In genomic region chr11:14463623-14464022, GRCh38 we compare ENCODE assay signal across 16 cellular contexts. TPM values are rescaled to one million over a fixed set of nuclear protein-coding genes. Genes with fewer than 3 reads are reported as not detected.
DNase-seq lines count a peak whose midpoint lies in the region; ATAC-seq, FAIRE-seq and TF ChIP-seq lines count a peak whose summit lies in the region.
"Had no signal": no experiment of that assay in that cellular context is flagged by ENCODE, and none has a peak within 500 bp of the region (broad histone marks: within the 10 kb centered on the region; RNA-seq: fewer than 3 reads in every experiment).

No MANE protein-coding gene starts in this region.

- SMC1A ChIA-PET in GM12878 (lab: Charles Lee; ENCODE audit: uncharacterized antibody, unreplicated experiment): interaction anchor here (1.2 kb wide), 1 partner anchor 8 kb away, joined by 3 read pairs; no protein-coding TSS in a partner anchor

- TF ChIP-seq POLR2A in GM12878 (IDR thresholded peaks at IDR 0.05; ENCODE audit: low read depth, low read length): no peak

- POLR2A ChIA-PET in GM12878 (lab: Charles Lee): no interaction called here

- no peak for TF ChIP-seq RAD21 in GM12878 (IDR thresholded peaks at IDR 0.05; ENCODE audit: insufficient read depth, low read depth, low read length)

- peak; percentile 57 for ATAC-seq in activated CD8-positive, alpha-beta memory T cell treated with anti-CD3 and anti-CD28 coated beads, Interleukin-2, amount 10 ng/mL, durations not matched to agents 7 days and 5 days
- ATAC-seq in GM12878 (no peak), left colon (peak; percentile 77)
- ATAC-seq: GM23338 had no signal

- H3K36me3 ChIP-seq in GM12878 (ENCODE audit: control insufficient read depth in 2 of 2, insufficient read depth in 2 of 2, low read length in 1 of 2) (peaks cover 7 to 39% of the 10 kb centered on the region in 2 experiments), small intestine (ENCODE audit: control insufficient read depth in 2 of 2, insufficient read depth in 2 of 2, low read length in 2 of 2) (peaks cover 9 to 31% of the 10 kb centered on the region in 2 donors)

- TF ChIP-seq EP300 in GM12878 (IDR thresholded peaks at IDR 0.05; ENCODE audit: borderline replicate concordance in 1 of 2, control insufficient read depth in 1 of 2, low read depth in 2 of 2, low read length in 2 of 2): no peak

- no peaks in the 10 kb centered on the region for H4K20me1 ChIP-seq in GM12878 (ENCODE audit: control insufficient read depth, insufficient read depth)

- no peaks in the 10 kb centered on the region for H3K9me3 ChIP-seq in GM12878 (replicated peaks; ENCODE audit: control insufficient read depth, insufficient read depth, low read length)
- H3K9me3 ChIP-seq in small intestine (ENCODE audit: control insufficient read depth, low read depth): no peaks in the 10 kb centered on the region
- H3K9me3 ChIP-seq: BLaER1, Caco-2 had no signal

- in situ Hi-C loops in GM12878 (cut with MboI): no loop called here
- in situ Hi-C loops in ACHN (cut with HindIII; ENCODE audit: low pct_ligation_motif_present, low pct_unique_long_range_greater_than_20kb, low sequenced_read_pairs): no loop called here

- FAIRE-seq in GM12878 (lab: Jason Lieb, UNC) (no peak), small intestine (lab: Jason Lieb, UNC) (no peak)

- H3K4me2 ChIP-seq in GM12878 (ENCODE audit: control insufficient read depth, insufficient read depth): no peak overlapping the region
- H3K4me2 ChIP-seq: BLaER1, GM23338 had no signal

- no peaks in the 10 kb centered on the region for H3K79me2 ChIP-seq in GM12878 (ENCODE audit: control insufficient read depth, insufficient read depth, low read length)

- no peaks in the 10 kb centered on the region for H3K9me3 Mint-ChIP-seq in activated CD8-positive, alpha-beta memory T cell treated with anti-CD3 and anti-CD28 coated beads, Interleukin-2, amount 10 ng/mL, durations not matched to agents 7 days and 5 days (ENCODE audit: low read depth)
- H3K9me3 Mint-ChIP-seq: GM23338, IgD-negative memory B cell had no signal

- no peaks in the 10 kb centered on the region for H3K4me1 ChIP-seq in GM12878 (ENCODE audit: control insufficient read depth, insufficient read depth, low read length)
- no peaks in the 10 kb centered on the region for H3K4me1 ChIP-seq in small intestine (ENCODE audit: control insufficient read depth in 2 of 2, insufficient read depth in 1 of 2, low read depth in 1 of 2, low read length in 1 of 2)
- H3K4me1 ChIP-seq: BLaER1, Caco-2 had no signal

- H3K27ac ChIP-seq in GM12878 (ENCODE audit: control insufficient read depth, insufficient read depth): no peak overlapping the region
- no peak overlapping the region for H3K27ac ChIP-seq in small intestine (ENCODE audit: low read depth in 1 of 2, low read length in 1 of 2)
- H3K27ac ChIP-seq: 22Rv1, BLaER1 had no signal

- no peaks in the 10 kb centered on the region for H3K27me3 ChIP-seq in GM12878 (replicated peaks in 1 of 2; ENCODE audit: control insufficient read depth in 2 of 2, insufficient read depth in 2 of 2, low read length in 1 of 2)
- H3K27me3 ChIP-seq in small intestine (ENCODE audit: control insufficient read depth in 2 of 2, insufficient read depth in 2 of 2, low read length in 2 of 2): no peaks in the 10 kb centered on the region
- H3K27me3 ChIP-seq: BLaER1 had no signal

- peaks cover 45% of the 10 kb centered on the region for H3K36me3 Mint-ChIP-seq in activated CD8-positive, alpha-beta memory T cell treated with anti-CD3 and anti-CD28 coated beads, Interleukin-2, amount 10 ng/mL, durations not matched to agents 7 days and 5 days

- 98% methylated on average over 2 of the region's 2 CpGs for WGBS in GM12878 (ENCODE audit: insufficient coverage, insufficient replicate concordance, low lambda C conversion rate, missing lambda C conversion rate)
- 58 to 78% (median 63%) methylated on average over 2 of the region's 2 CpGs for WGBS in small intestine, 3 donors

- TF ChIP-seq CTCF in GM12878 (IDR thresholded peaks at IDR 0.05 in 2 of 3, conservative IDR thresholded peaks at IDR 0.05 in 1 of 3; ENCODE audit: control insufficient read depth in 2 of 3, extremely low read depth in 1 of 3, insufficient read depth in 1 of 3, low read depth in 3 of 3, low read length in 3 of 3): no peak

- BruUV-seq in GM12878 (replicated peaks; lab: Mats Ljungman, UMichigan): TSS peak; percentile 30

- H3K4me3 ChIP-seq in GM12878: no peak overlapping the region
- no peak overlapping the region for H3K4me3 ChIP-seq in small intestine (ENCODE audit: low read depth in 1 of 2, low read length in 2 of 2)
- H3K4me3 ChIP-seq: BLaER1, GM23338 had no signal

- H3K4me1 Mint-ChIP-seq in activated CD8-positive, alpha-beta memory T cell treated with anti-CD3 and anti-CD28 coated beads, Interleukin-2, amount 10 ng/mL, durations not matched to agents 7 days and 5 days: peaks cover 11% of the 10 kb centered on the region
- H3K4me1 Mint-ChIP-seq: GM23338 had no signal

- no peak overlapping the region for H3K27ac Mint-ChIP-seq in activated CD8-positive, alpha-beta memory T cell treated with anti-CD3 and anti-CD28 coated beads, Interleukin-2, amount 10 ng/mL, durations not matched to agents 7 days and 5 days
- H3K27ac Mint-ChIP-seq: GM23338, IgD-negative memory B cell had no signal

- no peak overlapping the region for H3K9ac ChIP-seq in GM12878 (ENCODE audit: control insufficient read depth, insufficient read depth, low read length)
- H3K9ac ChIP-seq: BLaER1 had no signal

- no peak for DNase-seq in activated CD8-positive, alpha-beta memory T cell treated with anti-CD3 and anti-CD28 coated beads, Interleukin-2, amount 10 ng/mL, durations not matched to agents 7 days and 5 days
- no peak for DNase-seq in activated CD8-positive, alpha-beta memory T cell treated with anti-CD3 and anti-CD28 coated beads for 24 hours
- DNase-seq in GM12878 (ENCODE audit: low read depth, low spot score) (no peak), left colon (no peak), small intestine (peak; percentile 43), DMS79 (lab: John Stamatoyannopoulos, UW) (no peak), NCI-H146 treated with DMSO at 0.1 percent for 48 hours (lab: John Stamatoyannopoulos, UW; ENCODE audit: unreplicated experiment) (no peak), ACHN (no peak)
- DNase-seq: AML-193, Caco-2, GF-D8, H7 had no signal

- intact Hi-C loops in GM12878 (cut with micrococcal nuclease; ENCODE audit: unreplicated experiment): no loop called here
- intact Hi-C loops in left colon (cut with DNase I, micrococcal nuclease): no loop called here

- H3K4me3 Mint-ChIP-seq in activated CD8-positive, alpha-beta memory T cell treated with anti-CD3 and anti-CD28 coated beads, Interleukin-2, amount 10 ng/mL, durations not matched to agents 7 days and 5 days: no peak overlapping the region
- H3K4me3 Mint-ChIP-seq: GM23338, IgD-negative memory B cell had no signal

- RAD21 ChIA-PET in GM12878 (lab: Charles Lee; ENCODE audit: unreplicated experiment): no interaction called here

- H2AFZ ChIP-seq in GM12878 (ENCODE audit: control insufficient read depth, low read depth, low read length): no peak overlapping the region
- H2AFZ ChIP-seq: GM23338 had no signal

- no peaks in the 10 kb centered on the region for H3K27me3 Mint-ChIP-seq in activated CD8-positive, alpha-beta memory T cell treated with anti-CD3 and anti-CD28 coated beads, Interleukin-2, amount 10 ng/mL, durations not matched to agents 7 days and 5 days
- H3K27me3 Mint-ChIP-seq: IgD-negative memory B cell had no signal

- CTCF ChIA-PET in activated CD8-positive, alpha-beta memory T cell treated with anti-CD3 and anti-CD28 coated beads, Interleukin-2, amount 10 ng/mL, durations not matched to agents 7 days and 5 days (lab: Charles Lee): interaction anchor here (1.2 to 2.4 kb wide), 3 partner anchors 9 to 444 kb away, joined by 3 to 11 read pairs (median 4); partner anchors contain the start of gene COPB1
- CTCF ChIA-PET in GM12878 (lab: Yijun Ruan, JAX): interaction anchor here (0.7 to 3.9 kb wide), 3 partner anchors 7 to 159 kb away, joined by 3 to 53 read pairs (median 8); no protein-coding TSS in a partner anchor

RNA-seq across cellular contexts. Expression of gene COPB1, which starts 36.0 kb away (rescaled TPM):
- 100 to 1,000 TPM in 1 of 2 experiments, 10 to 100 TPM in 1; 74.7 to 106 TPM for total RNA-seq in activated CD8-positive, alpha-beta memory T cell treated with anti-CD3 and anti-CD28 coated beads, Interleukin-2, amount 10 ng/mL, durations not matched to agents 7 days and 5 days
- 139 and 157 TPM in 2 replicates for total RNA-seq in GM12878 (2013; cell fraction: nucleolus; rRNA removed)
- 117 and 126 TPM in 2 replicates for total RNA-seq in GM12878 (2014; rRNA removed)
- 141 and 149 TPM in 2 replicates for total RNA-seq in GM12878 (2014; rRNA removed; fragmentation: Illumina TruSeq; extraction: Trizol)
- total RNA-seq in GM12878 (2021): 85.3 and 88.8 TPM in 2 replicates
- 67.7 TPM for polyA plus RNA-seq in GM12878 (2011; ENCODE audit: low read depth)
- 139 and 189 TPM in 2 replicates for polyA plus RNA-seq in GM12878 (2011; rRNA removed)
- polyA plus RNA-seq in GM12878 (2011; cell fraction: cytosol; rRNA removed): 60.4 and 61.6 TPM in 2 replicates
- 55.6 and 55.9 TPM in 2 replicates for polyA plus RNA-seq in GM12878 (2011; cell fraction: nucleus; rRNA removed)
- 82.7 and 89.9 TPM in 2 replicates for polyA plus RNA-seq in GM12878 (2012)
- 95.5 and 107 TPM in 2 replicates for polyA plus RNA-seq in GM12878 (2014; fragmentation: Illumina TruSeq; extraction: Trizol)
- polyA plus RNA-seq in GM12878 (2014; fragmentation: Nextera tagmentation; extraction: Ambion mirVana): 100 to 1,000 TPM in 1 of 2 experiments, 10 to 100 TPM in 1; 74.4 to 101 TPM
- 60.7 and 67.0 TPM in 2 replicates for polyA plus RNA-seq in GM12878 (2014; rRNA removed)
- polyA plus RNA-seq in GM12878 (2016; fragmentation: Nextera tagmentation; extraction: Ambion mirVana): 100 to 1,000 TPM; 142 to 146 TPM
- polyA minus RNA-seq in GM12878 (2011; rRNA and poly(A)+ RNA removed): 87.9 and 117 TPM in 2 replicates
- polyA minus RNA-seq in GM12878 (2011; cell fraction: cytosol; rRNA and poly(A)+ RNA removed): 54.7 and 62.0 TPM in 2 replicates
- polyA minus RNA-seq in GM12878 (2011; cell fraction: nucleus; rRNA and poly(A)+ RNA removed): 39.3 and 59.2 TPM in 2 replicates
- 10 to 100 TPM; 82.4 to 83.8 TPM for total RNA-seq in left colon
- polyA plus RNA-seq in small intestine: 10 to 100 TPM; 66.3 to 97.5 (median 82.1) TPM

RNA-seq across cellular contexts. Expression of gene PSMA1, which starts 56.6 kb away (rescaled TPM):
- total RNA-seq in activated CD8-positive, alpha-beta memory T cell treated with anti-CD3 and anti-CD28 coated beads, Interleukin-2, amount 10 ng/mL, durations not matched to agents 7 days and 5 days: 100 to 1,000 TPM; 222 to 268 TPM
- 119 and 128 TPM in 2 replicates for total RNA-seq in GM12878 (2013; cell fraction: nucleolus; rRNA removed)
- 225 and 253 TPM in 2 replicates for total RNA-seq in GM12878 (2014; rRNA removed)
- total RNA-seq in GM12878 (2014; rRNA removed; fragmentation: Illumina TruSeq; extraction: Trizol): 260 and 267 TPM in 2 replicates
- total RNA-seq in GM12878 (2021): 185 TPM in 2 replicates
- polyA plus RNA-seq in GM12878 (2011; ENCODE audit: low read depth): 184 TPM
- polyA plus RNA-seq in GM12878 (2011; rRNA removed): 331 and 444 TPM in 2 replicates
- polyA plus RNA-seq in GM12878 (2011; cell fraction: cytosol; rRNA removed): 140 and 161 TPM in 2 replicates
- 316 and 352 TPM in 2 replicates for polyA plus RNA-seq in GM12878 (2011; cell fraction: nucleus; rRNA removed)
- 204 and 218 TPM in 2 replicates for polyA plus RNA-seq in GM12878 (2012)
- polyA plus RNA-seq in GM12878 (2014; fragmentation: Illumina TruSeq; extraction: Trizol): 207 and 280 TPM in 2 replicates
- 100 to 1,000 TPM; 611 to 678 TPM for polyA plus RNA-seq in GM12878 (2014; fragmentation: Nextera tagmentation; extraction: Ambion mirVana)
- polyA plus RNA-seq in GM12878 (2014; rRNA removed): 198 and 252 TPM in 2 replicates
- polyA plus RNA-seq in GM12878 (2016; fragmentation: Nextera tagmentation; extraction: Ambion mirVana): 100 to 1,000 TPM; 412 to 415 TPM
- 120 and 148 TPM in 2 replicates for polyA minus RNA-seq in GM12878 (2011; rRNA and poly(A)+ RNA removed)
- 44.0 and 65.3 TPM in 2 replicates for polyA minus RNA-seq in GM12878 (2011; cell fraction: cytosol; rRNA and poly(A)+ RNA removed)
- polyA minus RNA-seq in GM12878 (2011; cell fraction: nucleus; rRNA and poly(A)+ RNA removed): 49.1 and 66.1 TPM in 2 replicates
- 100 to 1,000 TPM; 102 to 113 TPM for total RNA-seq in left colon
- 100 to 1,000 TPM; 149 to 194 (median 161) TPM for polyA plus RNA-seq in small intestine
